1 cellular context compared by ENCODE assay signal in the genomic region with DNA sequence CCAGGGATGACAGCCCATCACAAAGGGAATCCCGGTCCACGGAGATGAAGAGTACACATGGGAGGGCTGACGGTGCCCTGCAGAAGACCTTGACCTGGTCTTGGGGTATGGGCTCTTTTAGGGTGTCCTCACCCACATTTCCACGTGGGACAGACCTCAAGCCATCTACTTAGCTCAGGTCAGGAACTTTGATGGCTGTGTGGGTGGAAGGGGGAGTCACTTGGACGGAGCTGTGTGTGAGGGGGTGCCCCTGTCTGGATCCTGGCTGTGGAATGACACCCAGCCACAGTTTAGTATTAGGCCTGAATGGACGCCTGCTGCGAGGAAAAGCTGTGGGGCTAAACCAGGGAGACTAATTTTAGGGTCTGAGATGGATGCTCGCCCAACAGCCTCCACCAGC.
TF ChIP-seq lines count a peak whose summit lies in the region.

No MANE protein-coding gene starts in this region.

TF ChIP-seq in GM23338, 12 proteins besides CTCF, POLR2A, EP300 and RAD21 (continued from another document):
- TF ChIP-seq, protein P1, sequence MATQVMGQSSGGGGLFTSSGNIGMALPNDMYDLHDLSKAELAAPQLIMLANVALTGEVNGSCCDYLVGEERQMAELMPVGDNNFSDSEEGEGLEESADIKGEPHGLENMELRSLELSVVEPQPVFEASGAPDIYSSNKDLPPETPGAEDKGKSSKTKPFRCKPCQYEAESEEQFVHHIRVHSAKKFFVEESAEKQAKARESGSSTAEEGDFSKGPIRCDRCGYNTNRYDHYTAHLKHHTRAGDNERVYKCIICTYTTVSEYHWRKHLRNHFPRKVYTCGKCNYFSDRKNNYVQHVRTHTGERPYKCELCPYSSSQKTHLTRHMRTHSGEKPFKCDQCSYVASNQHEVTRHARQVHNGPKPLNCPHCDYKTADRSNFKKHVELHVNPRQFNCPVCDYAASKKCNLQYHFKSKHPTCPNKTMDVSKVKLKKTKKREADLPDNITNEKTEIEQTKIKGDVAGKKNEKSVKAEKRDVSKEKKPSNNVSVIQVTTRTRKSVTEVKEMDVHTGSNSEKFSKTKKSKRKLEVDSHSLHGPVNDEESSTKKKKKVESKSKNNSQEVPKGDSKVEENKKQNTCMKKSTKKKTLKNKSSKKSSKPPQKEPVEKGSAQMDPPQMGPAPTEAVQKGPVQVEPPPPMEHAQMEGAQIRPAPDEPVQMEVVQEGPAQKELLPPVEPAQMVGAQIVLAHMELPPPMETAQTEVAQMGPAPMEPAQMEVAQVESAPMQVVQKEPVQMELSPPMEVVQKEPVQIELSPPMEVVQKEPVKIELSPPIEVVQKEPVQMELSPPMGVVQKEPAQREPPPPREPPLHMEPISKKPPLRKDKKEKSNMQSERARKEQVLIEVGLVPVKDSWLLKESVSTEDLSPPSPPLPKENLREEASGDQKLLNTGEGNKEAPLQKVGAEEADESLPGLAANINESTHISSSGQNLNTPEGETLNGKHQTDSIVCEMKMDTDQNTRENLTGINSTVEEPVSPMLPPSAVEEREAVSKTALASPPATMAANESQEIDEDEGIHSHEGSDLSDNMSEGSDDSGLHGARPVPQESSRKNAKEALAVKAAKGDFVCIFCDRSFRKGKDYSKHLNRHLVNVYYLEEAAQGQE (IDR thresholded peaks at IDR 0.05; ENCODE audit: unreplicated experiment): no peak
- no peak for TF ChIP-seq EZH2 (IDR thresholded peaks at IDR 0.05; ENCODE audit: low read depth, unreplicated experiment)
- TF ChIP-seq, protein P2, sequence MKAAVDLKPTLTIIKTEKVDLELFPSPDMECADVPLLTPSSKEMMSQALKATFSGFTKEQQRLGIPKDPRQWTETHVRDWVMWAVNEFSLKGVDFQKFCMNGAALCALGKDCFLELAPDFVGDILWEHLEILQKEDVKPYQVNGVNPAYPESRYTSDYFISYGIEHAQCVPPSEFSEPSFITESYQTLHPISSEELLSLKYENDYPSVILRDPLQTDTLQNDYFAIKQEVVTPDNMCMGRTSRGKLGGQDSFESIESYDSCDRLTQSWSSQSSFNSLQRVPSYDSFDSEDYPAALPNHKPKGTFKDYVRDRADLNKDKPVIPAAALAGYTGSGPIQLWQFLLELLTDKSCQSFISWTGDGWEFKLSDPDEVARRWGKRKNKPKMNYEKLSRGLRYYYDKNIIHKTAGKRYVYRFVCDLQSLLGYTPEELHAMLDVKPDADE (IDR thresholded peaks at IDR 0.05): no peak
